1 cellular context compared by ENCODE assay signal in the genomic region with DNA sequence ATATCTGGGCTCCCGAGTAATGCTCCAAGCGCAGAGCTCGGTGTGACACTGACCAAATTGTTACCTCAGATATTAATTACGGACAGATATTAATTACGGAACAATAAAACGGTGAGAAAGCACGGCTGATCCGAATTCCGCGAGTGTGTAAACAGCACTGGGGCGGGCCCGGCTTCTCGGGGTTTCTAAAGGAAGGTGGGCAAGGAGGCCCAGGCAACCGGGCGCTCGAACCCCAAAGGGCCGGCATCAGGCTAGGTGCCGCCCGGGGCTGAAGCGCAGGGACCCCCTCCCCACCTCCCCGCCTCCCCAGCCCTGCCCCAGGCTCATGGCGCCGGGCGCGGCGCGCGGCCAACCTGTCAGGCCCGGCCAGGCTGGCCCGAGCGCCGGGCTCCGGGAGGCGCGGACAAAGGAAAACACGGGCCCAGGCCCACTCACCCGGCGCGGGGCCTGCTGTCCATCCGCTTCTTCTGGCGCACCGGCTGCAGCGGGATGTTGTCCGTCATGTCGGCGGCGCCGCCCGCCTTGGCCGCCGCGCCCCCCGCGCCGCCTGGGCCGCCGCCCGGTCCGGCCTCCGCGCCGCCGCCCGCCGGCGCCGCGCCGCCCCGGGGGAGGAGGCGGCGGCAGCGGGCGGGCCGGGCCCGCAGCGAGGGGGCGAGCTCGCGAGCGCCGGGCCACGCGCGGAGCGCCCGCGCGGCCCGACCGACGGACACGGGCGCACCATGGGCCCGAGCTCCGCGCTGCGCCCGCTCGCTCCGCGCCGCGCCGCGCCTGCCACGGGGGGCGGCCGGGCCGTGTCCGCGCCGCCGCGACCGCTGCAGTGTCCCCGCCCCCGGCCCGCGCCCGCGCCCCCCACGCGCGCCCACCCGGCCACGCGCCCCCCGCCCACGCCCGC.
TF ChIP-seq lines count a peak whose summit lies in the region.

A gene with protein sequence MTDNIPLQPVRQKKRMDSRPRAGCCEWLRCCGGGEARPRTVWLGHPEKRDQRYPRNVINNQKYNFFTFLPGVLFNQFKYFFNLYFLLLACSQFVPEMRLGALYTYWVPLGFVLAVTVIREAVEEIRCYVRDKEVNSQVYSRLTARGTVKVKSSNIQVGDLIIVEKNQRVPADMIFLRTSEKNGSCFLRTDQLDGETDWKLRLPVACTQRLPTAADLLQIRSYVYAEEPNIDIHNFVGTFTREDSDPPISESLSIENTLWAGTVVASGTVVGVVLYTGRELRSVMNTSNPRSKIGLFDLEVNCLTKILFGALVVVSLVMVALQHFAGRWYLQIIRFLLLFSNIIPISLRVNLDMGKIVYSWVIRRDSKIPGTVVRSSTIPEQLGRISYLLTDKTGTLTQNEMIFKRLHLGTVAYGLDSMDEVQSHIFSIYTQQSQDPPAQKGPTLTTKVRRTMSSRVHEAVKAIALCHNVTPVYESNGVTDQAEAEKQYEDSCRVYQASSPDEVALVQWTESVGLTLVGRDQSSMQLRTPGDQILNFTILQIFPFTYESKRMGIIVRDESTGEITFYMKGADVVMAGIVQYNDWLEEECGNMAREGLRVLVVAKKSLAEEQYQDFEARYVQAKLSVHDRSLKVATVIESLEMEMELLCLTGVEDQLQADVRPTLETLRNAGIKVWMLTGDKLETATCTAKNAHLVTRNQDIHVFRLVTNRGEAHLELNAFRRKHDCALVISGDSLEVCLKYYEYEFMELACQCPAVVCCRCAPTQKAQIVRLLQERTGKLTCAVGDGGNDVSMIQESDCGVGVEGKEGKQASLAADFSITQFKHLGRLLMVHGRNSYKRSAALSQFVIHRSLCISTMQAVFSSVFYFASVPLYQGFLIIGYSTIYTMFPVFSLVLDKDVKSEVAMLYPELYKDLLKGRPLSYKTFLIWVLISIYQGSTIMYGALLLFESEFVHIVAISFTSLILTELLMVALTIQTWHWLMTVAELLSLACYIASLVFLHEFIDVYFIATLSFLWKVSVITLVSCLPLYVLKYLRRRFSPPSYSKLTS (minus strand): TSS at position 524 of the 892 bp plus-strand sequence. CDS start 21 bp downstream, at position 503.

TF ChIP-seq in HepG2, 621 proteins besides CTCF, POLR2A, EP300 and RAD21 (continued from another document and continues in another):
- TF ChIP-seq TP53 (CRISPR knock-in tag; conservative IDR thresholded peaks at IDR 0.05), result no peak; the same call in 1 of the 2 replicates
- TF ChIP-seq REXO4 (CRISPR knock-in tag; IDR thresholded peaks at IDR 0.05; ENCODE audit: borderline replicate concordance), result no peak
- TF ChIP-seq, protein P1, sequence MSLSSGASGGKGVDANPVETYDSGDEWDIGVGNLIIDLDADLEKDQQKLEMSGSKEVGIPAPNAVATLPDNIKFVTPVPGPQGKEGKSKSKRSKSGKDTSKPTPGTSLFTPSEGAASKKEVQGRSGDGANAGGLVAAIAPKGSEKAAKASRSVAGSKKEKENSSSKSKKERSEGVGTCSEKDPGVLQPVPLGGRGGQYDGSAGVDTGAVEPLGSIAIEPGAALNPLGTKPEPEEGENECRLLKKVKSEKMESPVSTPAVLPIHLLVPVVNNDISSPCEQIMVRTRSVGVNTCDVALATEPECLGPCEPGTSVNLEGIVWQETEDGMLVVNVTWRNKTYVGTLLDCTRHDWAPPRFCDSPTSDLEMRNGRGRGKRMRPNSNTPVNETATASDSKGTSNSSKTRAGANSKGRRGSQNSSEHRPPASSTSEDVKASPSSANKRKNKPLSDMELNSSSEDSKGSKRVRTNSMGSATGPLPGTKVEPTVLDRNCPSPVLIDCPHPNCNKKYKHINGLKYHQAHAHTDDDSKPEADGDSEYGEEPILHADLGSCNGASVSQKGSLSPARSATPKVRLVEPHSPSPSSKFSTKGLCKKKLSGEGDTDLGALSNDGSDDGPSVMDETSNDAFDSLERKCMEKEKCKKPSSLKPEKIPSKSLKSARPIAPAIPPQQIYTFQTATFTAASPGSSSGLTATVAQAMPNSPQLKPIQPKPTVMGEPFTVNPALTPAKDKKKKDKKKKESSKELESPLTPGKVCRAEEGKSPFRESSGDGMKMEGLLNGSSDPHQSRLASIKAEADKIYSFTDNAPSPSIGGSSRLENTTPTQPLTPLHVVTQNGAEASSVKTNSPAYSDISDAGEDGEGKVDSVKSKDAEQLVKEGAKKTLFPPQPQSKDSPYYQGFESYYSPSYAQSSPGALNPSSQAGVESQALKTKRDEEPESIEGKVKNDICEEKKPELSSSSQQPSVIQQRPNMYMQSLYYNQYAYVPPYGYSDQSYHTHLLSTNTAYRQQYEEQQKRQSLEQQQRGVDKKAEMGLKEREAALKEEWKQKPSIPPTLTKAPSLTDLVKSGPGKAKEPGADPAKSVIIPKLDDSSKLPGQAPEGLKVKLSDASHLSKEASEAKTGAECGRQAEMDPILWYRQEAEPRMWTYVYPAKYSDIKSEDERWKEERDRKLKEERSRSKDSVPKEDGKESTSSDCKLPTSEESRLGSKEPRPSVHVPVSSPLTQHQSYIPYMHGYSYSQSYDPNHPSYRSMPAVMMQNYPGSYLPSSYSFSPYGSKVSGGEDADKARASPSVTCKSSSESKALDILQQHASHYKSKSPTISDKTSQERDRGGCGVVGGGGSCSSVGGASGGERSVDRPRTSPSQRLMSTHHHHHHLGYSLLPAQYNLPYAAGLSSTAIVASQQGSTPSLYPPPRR (CRISPR knock-in tag; IDR thresholded peaks at IDR 0.05; ENCODE audit: borderline replicate concordance), result 0 out of 2 replicates have a peak, but pooled peaks have one; percentile 23
- TF ChIP-seq ZNF17 (CRISPR knock-in tag; IDR thresholded peaks at IDR 0.05), result no peak
- peak; percentile 55; the same call in 1 of the 2 replicates for TF ChIP-seq YEATS4 (CRISPR knock-in tag; IDR thresholded peaks at IDR 0.05; ENCODE audit: borderline replicate concordance)
- no peak for TF ChIP-seq HOXA5 (CRISPR knock-in tag; IDR thresholded peaks at IDR 0.05)
- peak; percentile 32 for TF ChIP-seq MYC (CRISPR knock-in tag; IDR thresholded peaks at IDR 0.05; ENCODE audit: borderline replicate concordance)
- no peak for TF ChIP-seq SMC3 (IDR thresholded peaks at IDR 0.05; ENCODE audit: low read length)
- TF ChIP-seq, protein P2, sequence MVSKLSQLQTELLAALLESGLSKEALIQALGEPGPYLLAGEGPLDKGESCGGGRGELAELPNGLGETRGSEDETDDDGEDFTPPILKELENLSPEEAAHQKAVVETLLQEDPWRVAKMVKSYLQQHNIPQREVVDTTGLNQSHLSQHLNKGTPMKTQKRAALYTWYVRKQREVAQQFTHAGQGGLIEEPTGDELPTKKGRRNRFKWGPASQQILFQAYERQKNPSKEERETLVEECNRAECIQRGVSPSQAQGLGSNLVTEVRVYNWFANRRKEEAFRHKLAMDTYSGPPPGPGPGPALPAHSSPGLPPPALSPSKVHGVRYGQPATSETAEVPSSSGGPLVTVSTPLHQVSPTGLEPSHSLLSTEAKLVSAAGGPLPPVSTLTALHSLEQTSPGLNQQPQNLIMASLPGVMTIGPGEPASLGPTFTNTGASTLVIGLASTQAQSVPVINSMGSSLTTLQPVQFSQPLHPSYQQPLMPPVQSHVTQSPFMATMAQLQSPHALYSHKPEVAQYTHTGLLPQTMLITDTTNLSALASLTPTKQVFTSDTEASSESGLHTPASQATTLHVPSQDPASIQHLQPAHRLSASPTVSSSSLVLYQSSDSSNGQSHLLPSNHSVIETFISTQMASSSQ (IDR thresholded peaks at IDR 0.05; ENCODE audit: low read depth), result no peak
- TF ChIP-seq, protein P2 (CRISPR knock-in tag; IDR thresholded peaks at IDR 0.05; ENCODE audit: borderline replicate concordance), result no peak
- TF ChIP-seq ZNF235 (CRISPR knock-in tag; IDR thresholded peaks at IDR 0.05; ENCODE audit: borderline replicate concordance), result no peak
- TF ChIP-seq, protein P3, sequence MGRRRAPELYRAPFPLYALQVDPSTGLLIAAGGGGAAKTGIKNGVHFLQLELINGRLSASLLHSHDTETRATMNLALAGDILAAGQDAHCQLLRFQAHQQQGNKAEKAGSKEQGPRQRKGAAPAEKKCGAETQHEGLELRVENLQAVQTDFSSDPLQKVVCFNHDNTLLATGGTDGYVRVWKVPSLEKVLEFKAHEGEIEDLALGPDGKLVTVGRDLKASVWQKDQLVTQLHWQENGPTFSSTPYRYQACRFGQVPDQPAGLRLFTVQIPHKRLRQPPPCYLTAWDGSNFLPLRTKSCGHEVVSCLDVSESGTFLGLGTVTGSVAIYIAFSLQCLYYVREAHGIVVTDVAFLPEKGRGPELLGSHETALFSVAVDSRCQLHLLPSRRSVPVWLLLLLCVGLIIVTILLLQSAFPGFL (CRISPR knock-in tag; IDR thresholded peaks at IDR 0.05), result no peak
- TF ChIP-seq, protein P4, sequence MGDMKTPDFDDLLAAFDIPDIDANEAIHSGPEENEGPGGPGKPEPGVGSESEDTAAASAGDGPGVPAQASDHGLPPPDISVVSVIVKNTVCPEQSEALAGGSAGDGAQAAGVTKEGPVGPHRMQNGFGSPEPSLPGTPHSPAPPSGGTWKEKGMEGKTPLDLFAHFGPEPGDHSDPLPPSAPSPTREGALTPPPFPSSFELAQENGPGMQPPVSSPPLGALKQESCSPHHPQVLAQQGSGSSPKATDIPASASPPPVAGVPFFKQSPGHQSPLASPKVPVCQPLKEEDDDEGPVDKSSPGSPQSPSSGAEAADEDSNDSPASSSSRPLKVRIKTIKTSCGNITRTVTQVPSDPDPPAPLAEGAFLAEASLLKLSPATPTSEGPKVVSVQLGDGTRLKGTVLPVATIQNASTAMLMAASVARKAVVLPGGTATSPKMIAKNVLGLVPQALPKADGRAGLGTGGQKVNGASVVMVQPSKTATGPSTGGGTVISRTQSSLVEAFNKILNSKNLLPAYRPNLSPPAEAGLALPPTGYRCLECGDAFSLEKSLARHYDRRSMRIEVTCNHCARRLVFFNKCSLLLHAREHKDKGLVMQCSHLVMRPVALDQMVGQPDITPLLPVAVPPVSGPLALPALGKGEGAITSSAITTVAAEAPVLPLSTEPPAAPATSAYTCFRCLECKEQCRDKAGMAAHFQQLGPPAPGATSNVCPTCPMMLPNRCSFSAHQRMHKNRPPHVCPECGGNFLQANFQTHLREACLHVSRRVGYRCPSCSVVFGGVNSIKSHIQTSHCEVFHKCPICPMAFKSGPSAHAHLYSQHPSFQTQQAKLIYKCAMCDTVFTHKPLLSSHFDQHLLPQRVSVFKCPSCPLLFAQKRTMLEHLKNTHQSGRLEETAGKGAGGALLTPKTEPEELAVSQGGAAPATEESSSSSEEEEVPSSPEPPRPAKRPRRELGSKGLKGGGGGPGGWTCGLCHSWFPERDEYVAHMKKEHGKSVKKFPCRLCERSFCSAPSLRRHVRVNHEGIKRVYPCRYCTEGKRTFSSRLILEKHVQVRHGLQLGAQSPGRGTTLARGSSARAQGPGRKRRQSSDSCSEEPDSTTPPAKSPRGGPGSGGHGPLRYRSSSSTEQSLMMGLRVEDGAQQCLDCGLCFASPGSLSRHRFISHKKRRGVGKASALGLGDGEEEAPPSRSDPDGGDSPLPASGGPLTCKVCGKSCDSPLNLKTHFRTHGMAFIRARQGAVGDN (CRISPR knock-in tag; IDR thresholded peaks at IDR 0.05), result peak; percentile 8; the same call in 1 of the 2 replicates
- 0 out of 2 replicates have a peak, but pooled peaks have one; percentile 65 for TF ChIP-seq ZSCAN22 (CRISPR knock-in tag; IDR thresholded peaks at IDR 0.05)
- TF ChIP-seq, protein P5, sequence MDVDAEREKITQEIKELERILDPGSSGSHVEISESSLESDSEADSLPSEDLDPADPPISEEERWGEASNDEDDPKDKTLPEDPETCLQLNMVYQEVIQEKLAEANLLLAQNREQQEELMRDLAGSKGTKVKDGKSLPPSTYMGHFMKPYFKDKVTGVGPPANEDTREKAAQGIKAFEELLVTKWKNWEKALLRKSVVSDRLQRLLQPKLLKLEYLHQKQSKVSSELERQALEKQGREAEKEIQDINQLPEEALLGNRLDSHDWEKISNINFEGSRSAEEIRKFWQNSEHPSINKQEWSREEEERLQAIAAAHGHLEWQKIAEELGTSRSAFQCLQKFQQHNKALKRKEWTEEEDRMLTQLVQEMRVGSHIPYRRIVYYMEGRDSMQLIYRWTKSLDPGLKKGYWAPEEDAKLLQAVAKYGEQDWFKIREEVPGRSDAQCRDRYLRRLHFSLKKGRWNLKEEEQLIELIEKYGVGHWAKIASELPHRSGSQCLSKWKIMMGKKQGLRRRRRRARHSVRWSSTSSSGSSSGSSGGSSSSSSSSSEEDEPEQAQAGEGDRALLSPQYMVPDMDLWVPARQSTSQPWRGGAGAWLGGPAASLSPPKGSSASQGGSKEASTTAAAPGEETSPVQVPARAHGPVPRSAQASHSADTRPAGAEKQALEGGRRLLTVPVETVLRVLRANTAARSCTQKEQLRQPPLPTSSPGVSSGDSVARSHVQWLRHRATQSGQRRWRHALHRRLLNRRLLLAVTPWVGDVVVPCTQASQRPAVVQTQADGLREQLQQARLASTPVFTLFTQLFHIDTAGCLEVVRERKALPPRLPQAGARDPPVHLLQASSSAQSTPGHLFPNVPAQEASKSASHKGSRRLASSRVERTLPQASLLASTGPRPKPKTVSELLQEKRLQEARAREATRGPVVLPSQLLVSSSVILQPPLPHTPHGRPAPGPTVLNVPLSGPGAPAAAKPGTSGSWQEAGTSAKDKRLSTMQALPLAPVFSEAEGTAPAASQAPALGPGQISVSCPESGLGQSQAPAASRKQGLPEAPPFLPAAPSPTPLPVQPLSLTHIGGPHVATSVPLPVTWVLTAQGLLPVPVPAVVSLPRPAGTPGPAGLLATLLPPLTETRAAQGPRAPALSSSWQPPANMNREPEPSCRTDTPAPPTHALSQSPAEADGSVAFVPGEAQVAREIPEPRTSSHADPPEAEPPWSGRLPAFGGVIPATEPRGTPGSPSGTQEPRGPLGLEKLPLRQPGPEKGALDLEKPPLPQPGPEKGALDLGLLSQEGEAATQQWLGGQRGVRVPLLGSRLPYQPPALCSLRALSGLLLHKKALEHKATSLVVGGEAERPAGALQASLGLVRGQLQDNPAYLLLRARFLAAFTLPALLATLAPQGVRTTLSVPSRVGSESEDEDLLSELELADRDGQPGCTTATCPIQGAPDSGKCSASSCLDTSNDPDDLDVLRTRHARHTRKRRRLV (CRISPR knock-in tag; IDR thresholded peaks at IDR 0.05), result no peak
- peak; percentile 79; the same call in 1 of the 2 replicates for TF ChIP-seq HES4 (CRISPR knock-in tag; IDR thresholded peaks at IDR 0.05; ENCODE audit: borderline replicate concordance)
- TF ChIP-seq, protein P6, sequence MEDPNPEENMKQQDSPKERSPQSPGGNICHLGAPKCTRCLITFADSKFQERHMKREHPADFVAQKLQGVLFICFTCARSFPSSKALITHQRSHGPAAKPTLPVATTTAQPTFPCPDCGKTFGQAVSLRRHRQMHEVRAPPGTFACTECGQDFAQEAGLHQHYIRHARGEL (CRISPR knock-in tag; IDR thresholded peaks at IDR 0.05), result no peak
- TF ChIP-seq ZNF878 (CRISPR knock-in tag; IDR thresholded peaks at IDR 0.05), result no peak
- no peak for TF ChIP-seq NR2F2 (IDR thresholded peaks at IDR 0.05; ENCODE audit: borderline replicate concordance, low read depth)
- TF ChIP-seq SRY (CRISPR knock-in tag; IDR thresholded peaks at IDR 0.05), result no peak; the same call in 1 of the 2 replicates
- no peak for TF ChIP-seq ZNF670 (CRISPR knock-in tag; IDR thresholded peaks at IDR 0.05; ENCODE audit: borderline replicate concordance)
- 0 out of 2 replicates have a peak, but pooled peaks have one; percentile 20 for TF ChIP-seq ISL2 (CRISPR knock-in tag; IDR thresholded peaks at IDR 0.05)
- TF ChIP-seq ZSCAN12 (CRISPR knock-in tag; IDR thresholded peaks at IDR 0.05), result peak; percentile 85; the same call in 1 of the 2 replicates
- 0 out of 2 replicates have a peak, but pooled peaks have one; percentile 12 for TF ChIP-seq ZNF703 (CRISPR knock-in tag; IDR thresholded peaks at IDR 0.05; ENCODE audit: borderline replicate concordance)
